In genomic region chr10:28679941-28680752, GRCh38 we compare ENCODE assay signal across 8 cellular contexts. TPM values are rescaled to one million over a fixed set of nuclear protein-coding genes. Genes with fewer than 3 reads are reported as not detected.
DNase-seq lines count a peak whose midpoint lies in the region; ATAC-seq and TF ChIP-seq lines count a peak whose summit lies in the region.

No MANE protein-coding gene starts in this region.

- ATAC-seq in HG03457 (IDR thresholded peaks at IDR 0.05; ENCODE audit: unreplicated experiment) (no peak), GM18873 (IDR thresholded peaks at IDR 0.05; ENCODE audit: low FRiP score, unreplicated experiment) (no peak)

- TF ChIP-seq CTCF in dorsolateral prefrontal cortex (IDR thresholded peaks at IDR 0.05 in 54 of 56, conservative IDR thresholded peaks at IDR 0.05 in 2 of 56; ENCODE audit: low read depth in 1 of 56, partially characterized antibody in 56 of 56) (peak in 18 of 56 donors; percentile 12 to 33 (median 18)), neural crest cell (conservative IDR thresholded peaks at IDR 0.05) (peak; percentile 70)

- DNase-seq in DMS114 treated with DMSO at 0.1 percent for 48 hours (lab: John Stamatoyannopoulos, UW; ENCODE audit: unreplicated experiment) (peak; percentile 37), NOMO-1 (lab: John Stamatoyannopoulos, UW; ENCODE audit: unreplicated experiment in 2 of 2) (peak; percentile 97 to 98), dorsolateral prefrontal cortex (no peak), neural crest cell (ENCODE audit: low read depth, low spot score) (no peak), NCI-H2107 treated with DMSO at 0.1 percent for 48 hours (lab: John Stamatoyannopoulos, UW; ENCODE audit: unreplicated experiment) (no peak), NCI-H526 (lab: John Stamatoyannopoulos, UW) (no peak)

- peaks cover 36% of the 10 kb centered on the region for H3K4me1 Mint-ChIP-seq in neural crest cell

- no peak overlapping the region for H3K27ac Mint-ChIP-seq in neural crest cell (ENCODE audit: unreplicated experiment)

- peaks cover 60% of the 10 kb centered on the region for H3K27me3 Mint-ChIP-seq in neural crest cell (ENCODE audit: low read depth)

- peak overlapping the region in 58 of 59 donors; percentile 29 to 100 (median 84) for H3K4me3 ChIP-seq in dorsolateral prefrontal cortex

- peaks cover 3% of the 10 kb centered on the region for H3K36me3 Mint-ChIP-seq in neural crest cell (ENCODE audit: low read depth)

- peak overlapping the region in 31 of 59 donors; percentile 1 to 92 (median 65) for H3K27ac ChIP-seq in dorsolateral prefrontal cortex

- H3K4me3 Mint-ChIP-seq in neural crest cell = peak overlapping the region; percentile 89

- H3K9me3 Mint-ChIP-seq in neural crest cell = no peaks in the 10 kb centered on the region

- H3K27me3 ChIP-seq in dorsolateral prefrontal cortex = peaks cover 0 to 8% (median 0%) of the 10 kb centered on the region in 45 donors

- intact Hi-C loops in dorsolateral prefrontal cortex (cut with DNase I) = loop anchor here (5.0 kb wide), 8 partner anchors 42 to 627 kb away; no protein-coding TSS in a partner anchor

RNA-seq across cellular contexts. Expression of gene BAMBI, which starts 2.8 kb away (rescaled TPM):
- 10 to 100 TPM in 42 of 120 experiments, 1 to 10 TPM in 78; 4.1 to 18.6 (median 8.8) TPM for total RNA-seq in dorsolateral prefrontal cortex
- 4.8 and 5.5 TPM in 2 replicates for total RNA-seq in neural crest cell

Comparison
In these comparisons a context has a peak if more than half of its experiments do, and no peak if none do; other contexts are left out.
1. DNase-seq: peak in DMS114 treated with DMSO at 0.1 percent for 48 hours (single experiment) and NOMO-1 (2 of 2); none in dorsolateral prefrontal cortex (0 of 10), neural crest cell (single experiment), NCI-H2107 treated with DMSO at 0.1 percent for 48 hours (single experiment) and NCI-H526 (0 of 2).